In the genomic region with DNA sequence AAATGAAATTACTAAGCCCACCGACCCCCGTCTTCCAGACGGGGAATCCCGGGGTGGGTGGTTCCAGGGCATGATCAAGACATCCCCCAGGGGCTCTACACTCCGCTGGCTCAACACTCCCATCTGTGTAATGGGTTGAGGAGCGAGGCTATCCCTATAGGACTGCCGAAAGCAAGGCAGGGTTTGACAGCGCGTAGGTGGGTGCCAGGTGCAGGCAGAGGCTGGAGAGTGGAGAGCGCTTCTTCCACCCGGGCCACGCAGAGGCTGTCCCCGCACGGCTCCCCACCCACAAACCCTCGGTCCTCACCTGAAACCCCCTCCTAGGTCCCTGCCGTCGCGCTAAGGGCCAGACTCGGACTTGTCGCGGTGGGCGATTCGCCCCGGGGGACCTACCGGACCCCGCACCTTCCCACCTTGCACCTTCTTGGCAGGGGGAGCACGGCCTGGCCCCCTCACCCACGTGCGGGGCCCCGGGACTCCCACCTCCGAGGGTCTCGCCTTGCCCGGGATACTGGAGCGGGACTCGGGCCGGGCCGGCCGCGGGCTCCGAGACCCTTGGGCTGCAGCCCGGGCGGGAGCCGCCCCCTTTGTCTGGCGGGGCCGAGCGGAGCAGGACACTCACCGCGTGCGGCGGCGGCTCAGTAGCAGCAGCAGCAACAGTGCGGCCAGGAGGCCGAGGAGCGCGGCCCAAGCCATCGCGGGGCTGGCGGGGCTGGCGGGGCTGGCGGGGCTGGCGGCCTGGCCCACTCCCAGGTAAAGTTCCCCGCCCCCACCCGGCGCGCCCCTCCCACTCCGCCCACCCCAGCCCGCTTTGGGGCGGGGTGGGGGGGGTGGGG, we compare ENCODE assay signal across 8 cellular contexts. TPM values are rescaled to one million over a fixed set of nuclear protein-coding genes. Genes with fewer than 3 reads are reported as not detected.
A peak's percentile ranks its signal among the peaks of the same experiment; 100 is the strongest.
DNase-seq lines count a peak whose midpoint lies in the region; ATAC-seq and TF ChIP-seq lines count a peak whose summit lies in the region.

TSS of gene PTGIS (minus strand) at position 717 of the 836 bp plus-strand sequence. CDS start at position 696, 21 bp downstream.

- peaks cover 0 to under 1% of the 10 kb centered on the region in 2 donors for H3K4me1 ChIP-seq in breast epithelium
- peaks cover 0 to 35% (median 10%) of the 10 kb centered on the region in 3 donors for H3K4me1 ChIP-seq in esophagus squamous epithelium
- no peaks in the 10 kb centered on the region for H3K4me1 ChIP-seq in HAP-1

- H3K9me3 ChIP-seq in breast epithelium (no peaks in the 10 kb centered on the region), esophagus squamous epithelium (no peaks in the 10 kb centered on the region), HAP-1 (no peaks in the 10 kb centered on the region)

- 62% methylated on average over 11 of the region's 68 CpGs; no CpG with 5 or more reads in 1 of the 2 donors for WGBS in esophagus squamous epithelium, 2 donors

- H3K9me3 Mint-ChIP-seq in MCF 10A (ENCODE audit: unreplicated experiment) (no peaks in the 10 kb centered on the region), natural killer cell (no peaks in the 10 kb centered on the region)

- H3K4me3 ChIP-seq in breast epithelium, result peak within 1 kb of the TSS; percentile 55 to 81 (median 81)
- peak within 1 kb of the TSS; percentile 32 to 77 (median 52) for H3K4me3 ChIP-seq in esophagus squamous epithelium
- no peak within 1 kb of the TSS for H3K4me3 ChIP-seq in HAP-1

- H3K36me3 Mint-ChIP-seq in MCF 10A (ENCODE audit: insufficient read depth, unreplicated experiment) (no peaks in the 10 kb centered on the region), natural killer cell (no peaks in the 10 kb centered on the region)

- TF ChIP-seq POLR2A in breast epithelium (IDR thresholded peaks at IDR 0.05), result no peak
- TF ChIP-seq POLR2A in esophagus squamous epithelium (IDR thresholded peaks at IDR 0.05), result no peak

- CTCF ChIA-PET in MCF 10A (lab: Yijun Ruan, JAX), result interaction anchor here (0.7 to 0.9 kb wide), 2 partner anchors 41 to 42 kb away, joined by 3 read pairs; no protein-coding TSS in a partner anchor

- in situ Hi-C loops in HAP-1 (cut with MboI; ENCODE audit: low sequenced_read_pairs), result no loop called here

- POLR2A ChIA-PET in MCF 10A (lab: Yijun Ruan, JAX), result interaction anchor here (1.0 kb wide), 1 partner anchor 15 kb away, joined by 3 read pairs; no protein-coding TSS in a partner anchor

- H3K36me3 ChIP-seq in breast epithelium (no peaks in the 10 kb centered on the region), esophagus squamous epithelium (no peaks in the 10 kb centered on the region), HAP-1 (replicated peaks) (no peaks in the 10 kb centered on the region)

- ATAC-seq in natural killer cell, result peak in 2 of 3 donors; percentile 21 to 42

- DNase-seq in breast epithelium (ENCODE audit: low spot score in 2 of 2) (no peak), MCF 10A (ENCODE audit: unreplicated experiment) (no peak), esophagus squamous epithelium (lab: John Stamatoyannopoulos, UW) (no peak), natural killer cell (no peak), AG08395 (ENCODE audit: low spot score) (no peak), HAP-1 (ENCODE audit: low spot score in 2 of 2) (no peak), GM19238 (ENCODE audit: insufficient read length, low spot score) (no peak)
- DNase-seq in activated naive CD4-positive, alpha-beta T cell (lab: John Stamatoyannopoulos, UW), result no peak

- peaks cover 51% of the 10 kb centered on the region for H3K27me3 Mint-ChIP-seq in MCF 10A (ENCODE audit: insufficient read depth, unreplicated experiment)
- peaks cover 42 to 47% of the 10 kb centered on the region in 2 donors for H3K27me3 Mint-ChIP-seq in natural killer cell (ENCODE audit: low read depth in 2 of 2)

- intact Hi-C loops in breast epithelium (cut with DNase I; ENCODE audit: low total_unique reads) (no loop called here), MCF 10A (cut with micrococcal nuclease) (no loop called here), esophagus squamous epithelium (cut with DNase I) (no loop called here), natural killer cell (cut with micrococcal nuclease) (no loop called here)

- no TSS peak for BruUV-seq in MCF 10A (replicated peaks; lab: Mats Ljungman, UMichigan)

- H3K27ac Mint-ChIP-seq in MCF 10A (ENCODE audit: low read depth, unreplicated experiment) (no peak within 1 kb of the TSS), natural killer cell (no peak within 1 kb of the TSS)

- peaks cover 5% of the 10 kb centered on the region for H3K4me1 Mint-ChIP-seq in MCF 10A (ENCODE audit: insufficient read depth, unreplicated experiment)
- peaks cover 3 to 16% of the 10 kb centered on the region in 2 donors for H3K4me1 Mint-ChIP-seq in natural killer cell

- no peaks in the 10 kb centered on the region for H3K27me3 ChIP-seq in breast epithelium
- peaks cover 6 to 72% (median 7%) of the 10 kb centered on the region in 4 donors for H3K27me3 ChIP-seq in esophagus squamous epithelium
- peaks cover 2% of the 10 kb centered on the region; the same call in 1 of the 2 replicates for H3K27me3 ChIP-seq in HAP-1 (ENCODE audit: low read depth)

- H3K4me3 Mint-ChIP-seq in MCF 10A (ENCODE audit: unreplicated experiment) (no peak within 1 kb of the TSS), natural killer cell (peak within 1 kb of the TSS; percentile 31)

- peak within 1 kb of the TSS; percentile 71 to 88 for H3K27ac ChIP-seq in breast epithelium
- peak within 1 kb of the TSS; percentile 75 to 95 (median 86) for H3K27ac ChIP-seq in esophagus squamous epithelium

- TF ChIP-seq CTCF in breast epithelium (IDR thresholded peaks at IDR 0.05) (no peak), MCF 10A (IDR thresholded peaks at IDR 0.05; ENCODE audit: unreplicated experiment) (no peak), esophagus squamous epithelium (IDR thresholded peaks at IDR 0.05) (no peak), natural killer cell (IDR thresholded peaks at IDR 0.05) (no peak)

RNA-seq across cellular contexts. Expression of gene PTGIS, which starts in this region (rescaled TPM):
- 10 to 100 TPM; 38.7 to 41.7 (median 41.0) TPM for total RNA-seq in breast epithelium
- not detected in 2 replicates for total RNA-seq in MCF 10A (2022)
- total RNA-seq in esophagus squamous epithelium, result 10 to 100 TPM in 2 of 4 donors, 1 to 10 TPM in 2; 1.6 to 34.1 (median 8.6) TPM
- not detected for total RNA-seq in natural killer cell

Comparison
In these comparisons a context has a peak if more than half of its experiments do, and no peak if none do; other contexts are left out.
1. Peak in ATAC-seq in natural killer cell; RNA of the gene not detected or under 1 TPM.